ENCODE assay signal across 12 cellular contexts in the genomic region with DNA sequence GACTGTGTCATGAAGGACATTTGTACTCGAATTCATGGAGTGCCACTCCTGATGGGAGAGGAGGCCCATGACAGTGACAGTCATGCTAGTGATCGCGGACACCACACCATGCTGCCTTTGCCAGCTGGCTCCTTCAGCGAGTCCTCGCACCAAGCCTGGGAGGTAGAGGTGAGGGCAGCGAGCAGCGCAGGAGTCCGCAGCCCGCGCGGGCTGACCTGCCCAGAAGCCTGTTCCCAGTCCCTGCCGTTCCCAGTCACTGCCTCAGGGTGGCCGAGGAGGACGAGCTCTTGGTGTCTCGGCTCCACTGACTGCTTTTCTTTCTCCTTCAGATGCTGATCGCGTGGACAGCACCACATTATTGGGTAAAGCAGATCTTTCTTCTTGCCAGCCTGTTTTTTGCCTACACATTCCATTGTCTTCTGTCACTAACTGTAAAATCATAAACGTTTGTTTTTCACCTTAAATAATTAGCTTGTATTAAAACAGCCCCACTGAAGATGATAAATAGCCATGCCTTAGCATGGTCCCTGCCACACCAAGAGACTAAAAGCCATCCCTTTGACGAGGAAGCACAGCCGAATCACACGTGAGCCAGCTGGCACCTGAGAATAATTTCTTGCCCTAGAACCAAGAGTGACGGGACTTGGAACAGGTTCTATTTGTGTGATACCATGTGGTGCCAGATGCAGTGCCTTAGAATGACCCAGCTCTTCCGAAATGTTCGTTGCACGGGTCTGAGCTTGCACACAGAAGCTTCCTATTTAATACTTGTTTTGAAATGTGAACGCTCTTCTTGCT. TPM values are rescaled to one million over a fixed set of nuclear protein-coding genes. Genes with fewer than 3 reads are reported as not detected.
DNase-seq lines count a peak whose midpoint lies in the region; ATAC-seq and TF ChIP-seq lines count a peak whose summit lies in the region.
"Had no signal": no experiment of that assay in that cellular context is flagged by ENCODE, and none has a peak within 500 bp of the region (broad histone marks: within the 10 kb centered on the region; RNA-seq: fewer than 3 reads in every experiment).

No MANE protein-coding gene starts in this region.

- no peaks in the 10 kb centered on the region for H3K27me3 ChIP-seq in esophagus squamous epithelium

- no peak overlapping the region for H3K4me3 Mint-ChIP-seq in neural crest cell
- H3K4me3 Mint-ChIP-seq in activated naive CD4-positive, alpha-beta T cell treated with anti-CD3 and anti-CD28 coated beads for 36 hours, result no peak overlapping the region
- H3K4me3 Mint-ChIP-seq: CD14-positive monocyte had no signal

- 36% methylated on average over 15 to 21 of the region's 26 CpGs for WGBS in esophagus squamous epithelium, 2 donors

- peak overlapping the region; percentile 94 for H3K27ac ChIP-seq in C4-2B
- peak overlapping the region; percentile 92 for H3K27ac ChIP-seq in RWPE1
- H3K27ac ChIP-seq in esophagus squamous epithelium, result peak overlapping the region; percentile 55 to 75 (median 70)

- intact Hi-C loops in esophagus squamous epithelium (cut with DNase I), result no loop called here
- intact Hi-C loops in activated naive CD4-positive, alpha-beta T cell treated with anti-CD3 and anti-CD28 coated beads for 36 hours (cut with micrococcal nuclease), result no loop called here

- DNase-seq in RWPE1 (ENCODE audit: low spot score) (no peak), esophagus squamous epithelium (lab: John Stamatoyannopoulos, UW) (no peak), neural crest cell (ENCODE audit: low read depth, low spot score) (no peak), epidermal melanocyte (ENCODE audit: insufficient read length, low spot score) (no peak)
- DNase-seq in activated naive CD4-positive, alpha-beta T cell treated with anti-CD3 and anti-CD28 coated beads for 36 hours, result no peak
- DNase-seq: T1000 had no signal

- TF ChIP-seq CTCF in C4-2B (conservative IDR thresholded peaks at IDR 0.05) (no peak; the same call in 1 of the 2 replicates), RWPE1 (conservative IDR thresholded peaks at IDR 0.05; ENCODE audit: low read depth) (0 out of 2 replicates have a peak, but pooled peaks have one; percentile 14), esophagus squamous epithelium (IDR thresholded peaks at IDR 0.05) (peak in 3 of 6 experiments; percentile 16 to 48 (median 23)), neural crest cell (conservative IDR thresholded peaks at IDR 0.05) (peak; percentile 36)

- H3K9me3 Mint-ChIP-seq in neural crest cell, result no peaks in the 10 kb centered on the region
- no peaks in the 10 kb centered on the region for H3K9me3 Mint-ChIP-seq in activated naive CD4-positive, alpha-beta T cell treated with anti-CD3 and anti-CD28 coated beads for 36 hours

- no peaks in the 10 kb centered on the region for H3K9me3 ChIP-seq in esophagus squamous epithelium

- CTCF ChIA-PET in RWPE1 (lab: Yijun Ruan, JAX), result interaction anchor here (0.6 kb wide), 1 partner anchor 77 kb away, joined by 5 read pairs; no protein-coding TSS in a partner anchor
- CTCF ChIA-PET in activated naive CD4-positive, alpha-beta T cell treated with anti-CD3 and anti-CD28 coated beads for 36 hours (lab: Charles Lee), result interaction anchor here (1.0 kb wide), 1 partner anchor 12 kb away, joined by 3 read pairs; no protein-coding TSS in a partner anchor

- TF ChIP-seq POLR2A in esophagus squamous epithelium (IDR thresholded peaks at IDR 0.05), result no peak

- ATAC-seq in GM19035 (IDR thresholded peaks at IDR 0.05; ENCODE audit: unreplicated experiment), result no peak
- no peak for ATAC-seq in HG02798 (IDR thresholded peaks at IDR 0.05; ENCODE audit: poor library complexity, unreplicated experiment)
- ATAC-seq: GM12878 had no signal

- no peak overlapping the region for H3K27ac Mint-ChIP-seq in neural crest cell (ENCODE audit: unreplicated experiment)
- H3K27ac Mint-ChIP-seq in activated naive CD4-positive, alpha-beta T cell treated with anti-CD3 and anti-CD28 coated beads for 36 hours, result no peak overlapping the region
- H3K27ac Mint-ChIP-seq: CD14-positive monocyte had no signal

- H3K4me1 Mint-ChIP-seq in neural crest cell, result peaks cover 21% of the 10 kb centered on the region
- H3K4me1 Mint-ChIP-seq in activated naive CD4-positive, alpha-beta T cell treated with anti-CD3 and anti-CD28 coated beads for 36 hours (ENCODE audit: low read depth), result peaks cover 13% of the 10 kb centered on the region
- H3K4me1 Mint-ChIP-seq: CD14-positive monocyte had no signal

- H3K36me3 ChIP-seq in esophagus squamous epithelium, result peaks cover 9 to 95% (median 14%) of the 10 kb centered on the region in 3 donors

- H3K4me3 ChIP-seq in esophagus squamous epithelium, result no peak overlapping the region
- H3K4me3 ChIP-seq: GM12878 had no signal

- H3K36me3 Mint-ChIP-seq in neural crest cell (ENCODE audit: low read depth), result peaks cover 2% of the 10 kb centered on the region
- peaks cover 31% of the 10 kb centered on the region for H3K36me3 Mint-ChIP-seq in activated naive CD4-positive, alpha-beta T cell treated with anti-CD3 and anti-CD28 coated beads for 36 hours (ENCODE audit: low read depth)

- H3K27me3 Mint-ChIP-seq in neural crest cell (ENCODE audit: low read depth), result no peaks in the 10 kb centered on the region
- H3K27me3 Mint-ChIP-seq in activated naive CD4-positive, alpha-beta T cell treated with anti-CD3 and anti-CD28 coated beads for 36 hours (ENCODE audit: low read depth), result no peaks in the 10 kb centered on the region

- POLR2A ChIA-PET in RWPE1 (lab: Yijun Ruan, JAX; ENCODE audit: low non-redundant PET), result no interaction called here

- H3K4me1 ChIP-seq in esophagus squamous epithelium, result peaks cover 27 to 44% (median 33%) of the 10 kb centered on the region in 3 donors

RNA-seq across cellular contexts. Expression of a gene that starts 25.5 kb away (rescaled TPM):
- total RNA-seq in esophagus squamous epithelium (10 to 100 TPM; 12.5 to 95.4 (median 18.8) TPM), neural crest cell (60.7 and 64.8 TPM in 2 replicates)
- total RNA-seq in activated naive CD4-positive, alpha-beta T cell treated with anti-CD3 and anti-CD28 coated beads for 36 hours, result 10 to 100 TPM; 62.2 to 66.9 TPM

RNA-seq across cellular contexts. Expression of a gene that starts 50.5 kb away (rescaled TPM):
- total RNA-seq in esophagus squamous epithelium (not detected), neural crest cell (not detected in 2 replicates)
- not detected for total RNA-seq in activated naive CD4-positive, alpha-beta T cell treated with anti-CD3 and anti-CD28 coated beads for 36 hours
- total RNA-seq: GM12878, osteocyte had no signal
